Comparison of ENCODE assay signal across 8 cellular contexts in genomic region chr16:21757080-21757671, GRCh38.
DNase-seq lines count a peak whose midpoint lies in the region; ATAC-seq and TF ChIP-seq lines count a peak whose summit lies in the region.
"Not testable (repeated sequence)": the region's sequence is repeated elsewhere in the genome, so short reads cannot be mapped to it uniquely, and the experiment has no call there.

No MANE protein-coding gene starts in this region.

- not testable (repeated sequence) for H3K36me3 ChIP-seq in lung (ENCODE audit: control insufficient read depth in 2 of 2, insufficient read depth in 2 of 2, low read length in 2 of 2); upper lobe of left lung

- not testable (repeated sequence) for DNase-seq in activated B cell treated with CpG ODN at 0.5 μM for 24 hours; lung (ENCODE audit: low spot score); upper lobe of left lung

- POLR2A ChIA-PET in activated B cell treated with CpG ODN at 0.5 μM for 24 hours (lab: Charles Lee), result not testable (repeated sequence)

- not testable (repeated sequence) for H3K9me3 ChIP-seq in lung (ENCODE audit: control insufficient read depth in 2 of 2, insufficient read depth in 1 of 2, low read length in 1 of 2); upper lobe of left lung

- CTCF ChIA-PET in activated B cell treated with CpG ODN at 0.5 μM for 24 hours (lab: Charles Lee), result not testable (repeated sequence)

- WGBS in lung, 2 donors, result 51 to 71% methylated on average over 3 of the region's 31 CpGs
- 50% methylated on average over 2 of the region's 31 CpGs; no CpG with 5 or more reads in 1 of the 2 donors for WGBS in upper lobe of left lung, 2 donors

- TF ChIP-seq EP300 in upper lobe of left lung (IDR thresholded peaks at IDR 0.05), result not testable (repeated sequence)

- H3K4me1 ChIP-seq in lung (ENCODE audit: control insufficient read depth in 2 of 2, insufficient read depth in 2 of 2, low read length in 2 of 2); upper lobe of left lung: not testable (repeated sequence)

- H3K9me3 Mint-ChIP-seq in activated B cell treated with CpG ODN at 0.5 μM for 24 hours; dendritic cell treated with granulocyte-macrophage colony-stimulating factor and Interleukin-4, amounts not matched to agents 40 ng/mL and 50 ng/mL, for 4 days: not testable (repeated sequence)

- not testable (repeated sequence) for H3K4me3 ChIP-seq in lung, upper lobe of left lung

- H3K27me3 Mint-ChIP-seq in activated B cell treated with CpG ODN at 0.5 μM for 24 hours; dendritic cell treated with granulocyte-macrophage colony-stimulating factor and Interleukin-4, amounts not matched to agents 40 ng/mL and 50 ng/mL, for 4 days: not testable (repeated sequence)

- not testable (repeated sequence) for H3K27me3 ChIP-seq in lung (ENCODE audit: control insufficient read depth, insufficient read depth); upper lobe of left lung

- H3K4me1 Mint-ChIP-seq in activated B cell treated with CpG ODN at 0.5 μM for 24 hours; dendritic cell treated with granulocyte-macrophage colony-stimulating factor and Interleukin-4, amounts not matched to agents 40 ng/mL and 50 ng/mL, for 4 days (ENCODE audit: low read depth): not testable (repeated sequence)

- H3K27ac ChIP-seq in lung (ENCODE audit: low read depth in 1 of 2, low read length in 1 of 2); upper lobe of left lung: not testable (repeated sequence)

- H3K4me3 Mint-ChIP-seq in activated B cell treated with CpG ODN at 0.5 μM for 24 hours; dendritic cell treated with granulocyte-macrophage colony-stimulating factor and Interleukin-4, amounts not matched to agents 40 ng/mL and 50 ng/mL, for 4 days: not testable (repeated sequence)

- H3K36me3 Mint-ChIP-seq in activated B cell treated with CpG ODN at 0.5 μM for 24 hours (ENCODE audit: low read depth); dendritic cell treated with granulocyte-macrophage colony-stimulating factor and Interleukin-4, amounts not matched to agents 40 ng/mL and 50 ng/mL, for 4 days (ENCODE audit: low read depth): not testable (repeated sequence)

- intact Hi-C loops in activated B cell treated with CpG ODN at 0.5 μM for 24 hours (cut with micrococcal nuclease); dendritic cell treated with granulocyte-macrophage colony-stimulating factor and Interleukin-4, amounts not matched to agents 40 ng/mL and 50 ng/mL, for 4 days (cut with micrococcal nuclease): not testable (repeated sequence)

- ATAC-seq in GM18868 (IDR thresholded peaks at IDR 0.05; ENCODE audit: unreplicated experiment), result peak; percentile 67
- peak; percentile 91 for ATAC-seq in GM21423 (IDR thresholded peaks at IDR 0.05; ENCODE audit: unreplicated experiment)
- peak; percentile 82 for ATAC-seq in HG02763 (IDR thresholded peaks at IDR 0.05; ENCODE audit: unreplicated experiment)
- ATAC-seq in HG03196 (IDR thresholded peaks at IDR 0.05; ENCODE audit: unreplicated experiment), result peak; percentile 77
- peak; percentile 99 for ATAC-seq in activated B cell treated with CpG ODN at 0.5 μM for 24 hours (ENCODE audit: low read depth)
- peak; percentile 97 for ATAC-seq in lung (ENCODE audit: insufficient read depth, low FRiP score)
- peak; percentile 92 to 97 for ATAC-seq in upper lobe of left lung (ENCODE audit: low FRiP score in 2 of 2)

- TF ChIP-seq CTCF in activated B cell treated with CpG ODN at 0.5 μM for 24 hours (IDR thresholded peaks at IDR 0.05); lung (IDR thresholded peaks at IDR 0.05; ENCODE audit: control extremely low read depth, extremely low read depth); upper lobe of left lung (IDR thresholded peaks at IDR 0.05): not testable (repeated sequence)

- not testable (repeated sequence) for TF ChIP-seq POLR2A in upper lobe of left lung (IDR thresholded peaks at IDR 0.05)

- not testable (repeated sequence) for H3K27ac Mint-ChIP-seq in activated B cell treated with CpG ODN at 0.5 μM for 24 hours
- H3K27ac Mint-ChIP-seq in dendritic cell treated with granulocyte-macrophage colony-stimulating factor and Interleukin-4, amounts not matched to agents 40 ng/mL and 50 ng/mL, for 4 days, result peak overlapping the region; percentile 85
